ENCODE assay signal across 8 cellular contexts in the genomic region with DNA sequence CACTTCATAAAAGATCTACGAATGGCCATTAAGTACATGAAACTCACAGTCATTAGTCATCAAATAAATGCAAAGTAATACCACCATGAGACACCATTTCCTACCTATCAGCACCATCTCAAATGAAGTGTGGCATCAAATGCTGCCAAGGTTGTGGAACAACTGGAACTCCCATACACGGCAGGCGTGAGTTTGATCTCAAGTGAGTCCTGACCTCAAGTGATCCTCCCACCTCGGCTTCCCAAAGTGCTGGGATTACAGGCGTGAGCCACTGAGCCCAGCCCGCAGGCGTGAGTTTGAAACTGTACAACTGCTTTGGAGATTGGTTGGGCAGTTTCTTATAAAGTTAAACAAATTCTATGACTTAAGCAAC. TPM values are rescaled to one million over a fixed set of nuclear protein-coding genes. Genes with fewer than 3 reads are reported as not detected.
DNase-seq lines count a peak whose midpoint lies in the region; ATAC-seq and TF ChIP-seq lines count a peak whose summit lies in the region.

No MANE protein-coding gene starts in this region.

- no peak for TF ChIP-seq RAD21 in neural cell (conservative IDR thresholded peaks at IDR 0.05)

- H3K79me2 ChIP-seq in neural cell (replicated peaks; ENCODE audit: insufficient read depth, low read length): no peaks in the 10 kb centered on the region

- no peaks in the 10 kb centered on the region for H3K9me3 ChIP-seq in WERI-Rb-1 (ENCODE audit: severe bottlenecking)
- no peaks in the 10 kb centered on the region for H3K9me3 ChIP-seq in neural cell (ENCODE audit: low read length)

- H3K27me3 ChIP-seq in WERI-Rb-1 (ENCODE audit: insufficient read depth, low read depth, severe bottlenecking) (no peaks in the 10 kb centered on the region), neural cell (ENCODE audit: insufficient read depth, low read depth, low read length) (no peaks in the 10 kb centered on the region)

- no peaks in the 10 kb centered on the region for H4K20me1 ChIP-seq in neural cell (ENCODE audit: insufficient read depth)

- H3K4me2 ChIP-seq in neural cell (ENCODE audit: low read length): peak overlapping the region; percentile 65

- no peak for TF ChIP-seq EP300 in neural cell (conservative IDR thresholded peaks at IDR 0.05; ENCODE audit: poor library complexity, severe bottlenecking)

- no peak overlapping the region for H3K9ac ChIP-seq in neural cell (ENCODE audit: low read length)

- H3F3A ChIP-seq in neural cell (ENCODE audit: insufficient read depth, low read length, poor library complexity, severe bottlenecking): no peaks in the 10 kb centered on the region

- peak overlapping the region; percentile 59 for H3K4me3 ChIP-seq in WERI-Rb-1 (ENCODE audit: low read depth, low read length)
- peak overlapping the region; percentile 67 for H3K4me3 ChIP-seq in epithelial cell of esophagus (ENCODE audit: low read length)
- H3K4me3 ChIP-seq in neural cell (ENCODE audit: low read length): peak overlapping the region; percentile 67

- H3K27ac ChIP-seq in WERI-Rb-1 (peak overlapping the region; percentile 42; the same call in 1 of the 2 replicates), neural cell (ENCODE audit: low read length) (no peak overlapping the region)

- peak; percentile 6 for ATAC-seq in GM18909 (IDR thresholded peaks at IDR 0.05; ENCODE audit: poor library complexity, unreplicated experiment)
- peak; percentile 4 for ATAC-seq in HG03196 (IDR thresholded peaks at IDR 0.05; ENCODE audit: unreplicated experiment)
- ATAC-seq in GM18517 (IDR thresholded peaks at IDR 0.05; ENCODE audit: unreplicated experiment): no peak

- DNase-seq in WERI-Rb-1: peak; percentile 57
- DNase-seq in epithelial cell of esophagus (ENCODE audit: low read depth): peak; percentile 67
- DNase-seq in globus pallidus (ENCODE audit: low spot score): no peak
- no peak for DNase-seq in MV-4-11 (lab: John Stamatoyannopoulos, UW)

- H3K9me2 ChIP-seq in neural cell (ENCODE audit: insufficient read depth, low read length): no peaks in the 10 kb centered on the region

- peak overlapping the region; percentile 84 for H2AFZ ChIP-seq in neural cell (ENCODE audit: low read depth, low read length)

- no peaks in the 10 kb centered on the region for H3K36me3 ChIP-seq in WERI-Rb-1
- H3K36me3 ChIP-seq in neural cell (ENCODE audit: insufficient read depth, low read length): no peaks in the 10 kb centered on the region

- no peak for TF ChIP-seq CTCF in WERI-Rb-1 (IDR thresholded peaks at IDR 0.05; ENCODE audit: low read depth, low read length)
- no peak for TF ChIP-seq CTCF in epithelial cell of esophagus (IDR thresholded peaks at IDR 0.05; ENCODE audit: insufficient read depth, low read depth, low read length, missing control alignments)
- TF ChIP-seq CTCF in neural cell (IDR thresholded peaks at IDR 0.05; ENCODE audit: poor library complexity, severe bottlenecking): no peak

TF ChIP-seq in neural cell, 6 proteins besides CTCF, POLR2A, EP300 and RAD21:
- TF ChIP-seq MXI1 (conservative IDR thresholded peaks at IDR 0.05; ENCODE audit: poor library complexity, severe bottlenecking): no peak
- no peak for TF ChIP-seq EZH2 (IDR thresholded peaks at IDR 0.05; ENCODE audit: borderline replicate concordance, insufficient read depth, low read length, poor library complexity, severe bottlenecking)
- TF ChIP-seq, protein P1, sequence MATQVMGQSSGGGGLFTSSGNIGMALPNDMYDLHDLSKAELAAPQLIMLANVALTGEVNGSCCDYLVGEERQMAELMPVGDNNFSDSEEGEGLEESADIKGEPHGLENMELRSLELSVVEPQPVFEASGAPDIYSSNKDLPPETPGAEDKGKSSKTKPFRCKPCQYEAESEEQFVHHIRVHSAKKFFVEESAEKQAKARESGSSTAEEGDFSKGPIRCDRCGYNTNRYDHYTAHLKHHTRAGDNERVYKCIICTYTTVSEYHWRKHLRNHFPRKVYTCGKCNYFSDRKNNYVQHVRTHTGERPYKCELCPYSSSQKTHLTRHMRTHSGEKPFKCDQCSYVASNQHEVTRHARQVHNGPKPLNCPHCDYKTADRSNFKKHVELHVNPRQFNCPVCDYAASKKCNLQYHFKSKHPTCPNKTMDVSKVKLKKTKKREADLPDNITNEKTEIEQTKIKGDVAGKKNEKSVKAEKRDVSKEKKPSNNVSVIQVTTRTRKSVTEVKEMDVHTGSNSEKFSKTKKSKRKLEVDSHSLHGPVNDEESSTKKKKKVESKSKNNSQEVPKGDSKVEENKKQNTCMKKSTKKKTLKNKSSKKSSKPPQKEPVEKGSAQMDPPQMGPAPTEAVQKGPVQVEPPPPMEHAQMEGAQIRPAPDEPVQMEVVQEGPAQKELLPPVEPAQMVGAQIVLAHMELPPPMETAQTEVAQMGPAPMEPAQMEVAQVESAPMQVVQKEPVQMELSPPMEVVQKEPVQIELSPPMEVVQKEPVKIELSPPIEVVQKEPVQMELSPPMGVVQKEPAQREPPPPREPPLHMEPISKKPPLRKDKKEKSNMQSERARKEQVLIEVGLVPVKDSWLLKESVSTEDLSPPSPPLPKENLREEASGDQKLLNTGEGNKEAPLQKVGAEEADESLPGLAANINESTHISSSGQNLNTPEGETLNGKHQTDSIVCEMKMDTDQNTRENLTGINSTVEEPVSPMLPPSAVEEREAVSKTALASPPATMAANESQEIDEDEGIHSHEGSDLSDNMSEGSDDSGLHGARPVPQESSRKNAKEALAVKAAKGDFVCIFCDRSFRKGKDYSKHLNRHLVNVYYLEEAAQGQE (IDR thresholded peaks at IDR 0.05; ENCODE audit: borderline replicate concordance): no peak
- no peak for TF ChIP-seq POLR2AphosphoS5 (IDR thresholded peaks at IDR 0.05)
- TF ChIP-seq TAF1 (IDR thresholded peaks at IDR 0.05; ENCODE audit: low read depth): no peak
- TF ChIP-seq SMC3 (conservative IDR thresholded peaks at IDR 0.05; ENCODE audit: poor library complexity): no peak

RNA-seq across cellular contexts. Expression of gene HDAC11, which starts 28.8 kb away (rescaled TPM):
- polyA plus RNA-seq in neural cell: 14.8 and 18.3 TPM in 2 replicates
- polyA minus RNA-seq in neural cell: 10.7 and 11.3 TPM in 2 replicates

RNA-seq across cellular contexts. Expression of gene NUP210, which starts 31.2 kb away (rescaled TPM):
- polyA plus RNA-seq in neural cell: 8.2 and 14.4 TPM in 2 replicates
- polyA minus RNA-seq in neural cell: 34.0 and 36.3 TPM in 2 replicates

Comparison
In these comparisons a context has a peak if more than half of its experiments do, and no peak if none do; other contexts are left out.
1. DNase-seq: peak in WERI-Rb-1 (single experiment) and epithelial cell of esophagus (single experiment); none in globus pallidus (single experiment) and MV-4-11 (single experiment).
2. Peak in every context shown above with its lines, with median percentiles within 50 percentile points of each other: H3K4me3 ChIP-seq.